12 cellular contexts compared by ENCODE assay signal in genomic region chr1:212167098-212167497, GRCh38.
DNase-seq lines count a peak whose midpoint lies in the region; ATAC-seq and TF ChIP-seq lines count a peak whose summit lies in the region.
"Had no signal": no experiment of that assay in that cellular context is flagged by ENCODE, and none has a peak within 500 bp of the region (broad histone marks: within the 10 kb centered on the region; RNA-seq: fewer than 3 reads in every experiment).

No MANE protein-coding gene starts in this region.

- peaks cover 3% of the 10 kb centered on the region for H3K4me1 ChIP-seq in parathyroid adenoma

- no peak overlapping the region for H3K4me3 ChIP-seq in parathyroid adenoma (ENCODE audit: low read depth, low read length)

- no peak overlapping the region for H3K4me2 ChIP-seq in parathyroid adenoma (ENCODE audit: low read length)

- H3K27ac ChIP-seq in parathyroid adenoma: no peak overlapping the region

- no peaks in the 10 kb centered on the region for H3K9me3 ChIP-seq in parathyroid adenoma (ENCODE audit: control insufficient read depth, low read length)

- no peaks in the 10 kb centered on the region for H3K36me3 ChIP-seq in parathyroid adenoma (ENCODE audit: control insufficient read depth, insufficient read depth, low read length)

- no peak for ATAC-seq in GM21825 (IDR thresholded peaks at IDR 0.05; ENCODE audit: unreplicated experiment)

- no peaks in the 10 kb centered on the region for H3K79me2 ChIP-seq in parathyroid adenoma

- TF ChIP-seq CTCF in parathyroid adenoma (IDR thresholded peaks at IDR 0.05): no peak

- no peak overlapping the region for H3K9ac ChIP-seq in parathyroid adenoma

- H3K27me3 ChIP-seq in parathyroid adenoma (ENCODE audit: control insufficient read depth, insufficient read depth, low read length): no peaks in the 10 kb centered on the region

- H2AFZ ChIP-seq in parathyroid adenoma: peak overlapping the region; percentile 8

- DNase-seq in EH (ENCODE audit: low read depth) (peak; percentile 95), SKM-1 (lab: John Stamatoyannopoulos, UW; ENCODE audit: unreplicated experiment) (peak; percentile 69), glomerular visceral epithelial cell (ENCODE audit: extremely low spot score) (peak; percentile 31), pons (ENCODE audit: low spot score) (no peak), NCI-H146 (lab: John Stamatoyannopoulos, UW) (no peak), GM03348 (ENCODE audit: low spot score) (no peak)
- DNase-seq: activated CD4-positive, alpha-beta memory T cell treated with anti-CD3 and anti-CD28 coated beads for 36 hours; activated naive CD8-positive, alpha-beta T cell treated with anti-CD3 and anti-CD28 coated beads, Interleukin-2, amount 10 ng/mL, durations not matched to agents 7 days and 5 days; NCI-H446; small intestine had no signal

Comparison
In these comparisons a context has a peak if more than half of its experiments do, and no peak if none do; other contexts are left out.
1. DNase-seq: peak in EH (single experiment), SKM-1 (single experiment) and glomerular visceral epithelial cell (single experiment); none in pons (single experiment), NCI-H146 (single experiment) and GM03348 (single experiment).